ENCODE assay signal across 12 cellular contexts in the genomic region with DNA sequence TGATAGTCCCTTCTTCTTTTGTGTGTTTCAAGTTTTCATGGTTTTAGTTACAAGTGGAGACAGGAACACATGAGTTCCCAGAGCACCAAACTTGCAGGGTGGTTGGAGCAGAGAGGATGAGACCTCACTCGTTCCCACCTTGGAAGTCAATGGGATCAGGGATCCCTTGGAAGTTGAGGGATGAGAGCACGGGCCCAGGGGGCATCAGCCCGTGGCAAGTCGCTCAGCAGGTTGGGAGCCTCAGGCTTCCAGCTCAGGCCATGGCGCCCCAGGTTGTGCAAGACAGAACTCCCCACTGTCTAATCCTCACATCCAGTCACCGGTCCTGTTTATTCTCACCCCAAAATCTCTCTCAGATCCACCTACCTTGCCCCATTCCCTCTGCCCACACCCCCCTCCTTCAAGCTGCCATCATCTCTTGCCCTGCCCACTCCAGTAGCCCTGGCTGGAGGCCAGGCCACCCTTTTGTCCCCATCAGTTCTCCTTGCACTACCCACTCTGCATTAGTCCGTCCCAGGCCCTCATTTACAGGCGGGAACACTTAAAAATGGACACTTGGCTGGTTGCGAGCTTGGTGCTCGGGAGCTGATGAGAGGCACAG. TPM values are rescaled to one million over a fixed set of nuclear protein-coding genes. Genes with fewer than 3 reads are reported as not detected.
A peak's percentile ranks its signal among the peaks of the same experiment; 100 is the strongest.
DNase-seq lines count a peak whose midpoint lies in the region; ATAC-seq and TF ChIP-seq lines count a peak whose summit lies in the region.
"Had no signal": no experiment of that assay in that cellular context is flagged by ENCODE, and none has a peak within 500 bp of the region (broad histone marks: within the 10 kb centered on the region; RNA-seq: fewer than 3 reads in every experiment).

No MANE protein-coding gene starts in this region.

- H3K36me3 ChIP-seq in ovary (no peaks in the 10 kb centered on the region), uterus (no peaks in the 10 kb centered on the region)

- TF ChIP-seq CTCF in coronary artery (IDR thresholded peaks at IDR 0.05) (no peak), ovary (IDR thresholded peaks at IDR 0.05) (no peak), uterus (IDR thresholded peaks at IDR 0.05) (no peak)

- peak; percentile 65 for DNase-seq in Right ventricle myocardium inferior (ENCODE audit: missing footprints)
- DNase-seq in left cardiac atrium: no peak
- DNase-seq in coronary artery (ENCODE audit: low spot score): no peak
- no peak for DNase-seq in ovary
- DNase-seq in uterus: no peak
- no peak for DNase-seq in NCI-H510A (lab: John Stamatoyannopoulos, UW)
- DNase-seq in HPDE6-E6E7 (ENCODE audit: extremely low spot score): no peak
- DNase-seq: EL, foreskin keratinocyte, GOT3, MV-4-11 had no signal

- no peak for ATAC-seq in Right ventricle myocardium inferior
- ATAC-seq in left cardiac atrium: no peak
- ATAC-seq in HG02981 (IDR thresholded peaks at IDR 0.05; ENCODE audit: unreplicated experiment): no peak
- ATAC-seq: foreskin keratinocyte had no signal

- TF ChIP-seq EP300 in ovary (IDR thresholded peaks at IDR 0.05): no peak

- H3K9me3 ChIP-seq in ovary (no peaks in the 10 kb centered on the region), uterus (no peaks in the 10 kb centered on the region)

- H3K27me3 ChIP-seq in ovary (no peaks in the 10 kb centered on the region), uterus (no peaks in the 10 kb centered on the region)
- H3K27me3 ChIP-seq: foreskin keratinocyte had no signal

- TF ChIP-seq POLR2A in ovary (IDR thresholded peaks at IDR 0.05) (no peak), uterus (IDR thresholded peaks at IDR 0.05) (no peak)

- H3K4me1 ChIP-seq in ovary (ENCODE audit: insufficient read depth): peaks cover 16% of the 10 kb centered on the region
- peaks cover 8 to 14% of the 10 kb centered on the region in 2 donors for H3K4me1 ChIP-seq in uterus
- H3K4me1 ChIP-seq: foreskin keratinocyte had no signal

- intact Hi-C loops in Right ventricle myocardium inferior (cut with DNase I): no loop called here
- intact Hi-C loops in left cardiac atrium (cut with DNase I): no loop called here
- intact Hi-C loops in ovary (cut with DNase I): no loop called here
- intact Hi-C loops in uterus (cut with DNase I; ENCODE audit: low total_unique reads): no loop called here

- H3K4me3 ChIP-seq in coronary artery: no peak overlapping the region
- no peak overlapping the region for H3K4me3 ChIP-seq in ovary
- no peak overlapping the region for H3K4me3 ChIP-seq in uterus

- whole genome bisulfite sequencing in ovary, 3 donors: 91 to 97% (median 95%) methylated on average over 10 of the region's 10 CpGs

- H3K27ac ChIP-seq in coronary artery (peak overlapping the region; percentile 92 to 93), ovary (peak overlapping the region; percentile 39 to 80), uterus (peak overlapping the region; percentile 76 to 80)
- H3K27ac ChIP-seq: foreskin keratinocyte had no signal

RNA-seq across cellular contexts. Expression of gene FOSL2, which starts 37.6 kb away (rescaled TPM):
- total RNA-seq in Right ventricle myocardium inferior (48.5 TPM), left cardiac atrium (100 to 1,000 TPM in 1 of 2 donors, 10 to 100 TPM in 1; 66.6 to 140 TPM), ovary (100 to 1,000 TPM; 117 to 322 (median 152) TPM), uterus (100 to 1,000 TPM in 1 of 4 donors, 10 to 100 TPM in 3; 39.8 to 134 (median 58.7) TPM)
- polyA plus RNA-seq in ovary: 10 to 100 TPM; 56.2 to 75.7 TPM
